ENCODE assay signal across 35 cellular contexts in genomic region chr17:8082312-8082711, GRCh38. TPM values are rescaled to one million over a fixed set of nuclear protein-coding genes. Genes with fewer than 3 reads are reported as not detected.
"Had no signal": no experiment of that assay in that cellular context is flagged by ENCODE, and none has a peak within 500 bp of the region (broad histone marks: within the 10 kb centered on the region; RNA-seq: fewer than 3 reads in every experiment).

No MANE protein-coding gene starts in this region.

- H3K36me3 ChIP-seq: colonic mucosa, esophagus squamous epithelium, gastrocnemius medialis, heart right ventricle, left lung, lower lobe of right lung had no signal

- H3K4me3 ChIP-seq: colonic mucosa, esophagus squamous epithelium, gastrocnemius medialis, heart right ventricle, left lung, lower lobe of right lung, mucosa of descending colon had no signal

- ATAC-seq: effector memory CD8-positive, alpha-beta T cell; esophagus mucosa; gastrocnemius medialis; heart right ventricle; left cardiac atrium; left lung; left ventricle myocardium superior; lower lobe of right lung; mucosa of descending colon had no signal

- DNase-seq: colonic mucosa; cortex of kidney; effector CD8-positive, alpha-beta T cell; effector memory CD8-positive, alpha-beta T cell; endodermal cell; erythroblast; esophagus squamous epithelium; foreskin fibroblast; foreskin melanocyte; gastrocnemius medialis; glutamatergic neuron; head of caudate nucleus; heart right ventricle; hypothalamus; immature natural killer cell; islet precursor cell; kidney glomerular epithelial cell; left cardiac atrium; left lung; left ventricle myocardium superior; mesenchymal stem cell; mucosa of descending colon had no signal

- H3K9me3 Mint-ChIP-seq: dendritic cell treated with granulocyte-macrophage colony-stimulating factor and Interleukin-4, amounts not matched to agents 40 ng/mL and 50 ng/mL, for 4 days; effector memory CD8-positive, alpha-beta T cell; immature natural killer cell; mesothelial cell of epicardium had no signal

- H3K27ac ChIP-seq: colonic mucosa, epithelial cell of prostate, esophagus squamous epithelium, gastrocnemius medialis, heart right ventricle, left lung, lower lobe of right lung had no signal

- H3K4me3 Mint-ChIP-seq: dendritic cell treated with granulocyte-macrophage colony-stimulating factor and Interleukin-4, amounts not matched to agents 40 ng/mL and 50 ng/mL, for 4 days; effector memory CD8-positive, alpha-beta T cell; endodermal cell; mesothelial cell of epicardium had no signal

- H3K36me3 Mint-ChIP-seq: immature natural killer cell, mesothelial cell of epicardium had no signal

- H3K27ac Mint-ChIP-seq: dendritic cell treated with granulocyte-macrophage colony-stimulating factor and Interleukin-4, amounts not matched to agents 40 ng/mL and 50 ng/mL, for 4 days; effector memory CD8-positive, alpha-beta T cell; endodermal cell; immature natural killer cell; mesothelial cell of epicardium had no signal

- H3K27me3 ChIP-seq: colonic mucosa had no signal

- H3K9me3 ChIP-seq: colonic mucosa, esophagus squamous epithelium, gastrocnemius medialis, heart right ventricle, left lung, lower lobe of right lung, mucosa of descending colon had no signal

RNA-seq across cellular contexts. Expression of gene ALOX12B, which starts 5.2 kb away (rescaled TPM):
- total RNA-seq: dermis microvascular lymphatic vessel endothelial cell, gastrocnemius medialis, glomerular endothelial cell, heart right ventricle, kidney, left cardiac atrium, left ventricle myocardium superior, lower lobe of right lung, lung microvascular endothelial cell, mesenteric fat pad, mesothelial cell of epicardium had no signal
- polyA plus RNA-seq: heart right ventricle had no signal

RNA-seq across cellular contexts. Expression of gene ALOXE3, which starts 36.0 kb away (rescaled TPM):
- total RNA-seq: colonic mucosa, dermis microvascular lymphatic vessel endothelial cell, gastrocnemius medialis, glomerular endothelial cell, heart right ventricle, kidney, left cardiac atrium, left ventricle myocardium superior, lower lobe of right lung, lung microvascular endothelial cell, mesenteric fat pad, mucosa of descending colon, myocyte had no signal
- polyA plus RNA-seq: immature natural killer cell had no signal

RNA-seq across cellular contexts. Expression of gene HES7, which starts 41.6 kb away (rescaled TPM):
- total RNA-seq: colonic mucosa, esophagus squamous epithelium, gastrocnemius medialis, glomerular endothelial cell, left ventricle myocardium superior, lower leg skin, lung microvascular endothelial cell, mesenteric fat pad had no signal
- polyA plus RNA-seq: immature natural killer cell had no signal

RNA-seq across cellular contexts. Expression of gene ALOX15B, which starts 43.5 kb away (rescaled TPM):
- total RNA-seq: chondrocyte, dermis microvascular lymphatic vessel endothelial cell, endodermal cell, glomerular endothelial cell, left ventricle myocardium superior, lung microvascular endothelial cell, mesothelial cell of epicardium, myocyte had no signal
- polyA plus RNA-seq: immature natural killer cell had no signal
